In the genomic region with DNA sequence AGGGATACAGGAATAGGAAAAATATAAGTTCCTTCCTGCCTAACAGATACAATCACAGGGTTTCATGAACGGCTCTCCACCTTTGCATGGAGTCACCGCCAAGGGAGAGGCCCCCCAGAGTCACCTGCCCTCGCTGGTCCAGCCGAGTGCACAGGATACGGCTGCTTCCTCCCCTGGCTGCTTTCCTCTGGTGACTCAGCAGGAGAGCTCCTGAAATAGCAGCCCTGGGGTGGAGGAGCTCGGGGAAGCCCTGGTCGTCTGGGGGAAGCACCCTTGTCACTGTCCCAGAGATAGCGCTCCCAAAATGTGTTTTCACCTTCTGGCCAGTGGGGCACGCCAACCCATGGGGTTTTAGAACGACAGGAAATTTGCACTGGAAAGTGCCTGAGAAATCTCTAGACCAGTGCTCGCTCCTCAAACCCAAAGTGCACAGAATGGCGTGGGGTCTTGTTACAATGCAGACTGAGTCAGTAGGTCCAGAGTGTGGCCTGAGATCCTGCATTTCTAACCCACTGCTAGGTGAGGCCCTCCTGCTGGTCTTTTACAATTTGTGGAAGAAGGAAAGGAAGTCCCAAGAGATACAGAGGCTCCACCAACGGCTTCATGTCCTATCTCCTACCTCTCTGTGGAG, we compare ENCODE assay signal across 1 cellular context.
TF ChIP-seq lines count a peak whose summit lies in the region.

No MANE protein-coding gene starts in this region.

TF ChIP-seq in K562, 482 proteins besides CTCF, POLR2A, EP300 and RAD21 (continued from another document):
- TF ChIP-seq, protein P1, sequence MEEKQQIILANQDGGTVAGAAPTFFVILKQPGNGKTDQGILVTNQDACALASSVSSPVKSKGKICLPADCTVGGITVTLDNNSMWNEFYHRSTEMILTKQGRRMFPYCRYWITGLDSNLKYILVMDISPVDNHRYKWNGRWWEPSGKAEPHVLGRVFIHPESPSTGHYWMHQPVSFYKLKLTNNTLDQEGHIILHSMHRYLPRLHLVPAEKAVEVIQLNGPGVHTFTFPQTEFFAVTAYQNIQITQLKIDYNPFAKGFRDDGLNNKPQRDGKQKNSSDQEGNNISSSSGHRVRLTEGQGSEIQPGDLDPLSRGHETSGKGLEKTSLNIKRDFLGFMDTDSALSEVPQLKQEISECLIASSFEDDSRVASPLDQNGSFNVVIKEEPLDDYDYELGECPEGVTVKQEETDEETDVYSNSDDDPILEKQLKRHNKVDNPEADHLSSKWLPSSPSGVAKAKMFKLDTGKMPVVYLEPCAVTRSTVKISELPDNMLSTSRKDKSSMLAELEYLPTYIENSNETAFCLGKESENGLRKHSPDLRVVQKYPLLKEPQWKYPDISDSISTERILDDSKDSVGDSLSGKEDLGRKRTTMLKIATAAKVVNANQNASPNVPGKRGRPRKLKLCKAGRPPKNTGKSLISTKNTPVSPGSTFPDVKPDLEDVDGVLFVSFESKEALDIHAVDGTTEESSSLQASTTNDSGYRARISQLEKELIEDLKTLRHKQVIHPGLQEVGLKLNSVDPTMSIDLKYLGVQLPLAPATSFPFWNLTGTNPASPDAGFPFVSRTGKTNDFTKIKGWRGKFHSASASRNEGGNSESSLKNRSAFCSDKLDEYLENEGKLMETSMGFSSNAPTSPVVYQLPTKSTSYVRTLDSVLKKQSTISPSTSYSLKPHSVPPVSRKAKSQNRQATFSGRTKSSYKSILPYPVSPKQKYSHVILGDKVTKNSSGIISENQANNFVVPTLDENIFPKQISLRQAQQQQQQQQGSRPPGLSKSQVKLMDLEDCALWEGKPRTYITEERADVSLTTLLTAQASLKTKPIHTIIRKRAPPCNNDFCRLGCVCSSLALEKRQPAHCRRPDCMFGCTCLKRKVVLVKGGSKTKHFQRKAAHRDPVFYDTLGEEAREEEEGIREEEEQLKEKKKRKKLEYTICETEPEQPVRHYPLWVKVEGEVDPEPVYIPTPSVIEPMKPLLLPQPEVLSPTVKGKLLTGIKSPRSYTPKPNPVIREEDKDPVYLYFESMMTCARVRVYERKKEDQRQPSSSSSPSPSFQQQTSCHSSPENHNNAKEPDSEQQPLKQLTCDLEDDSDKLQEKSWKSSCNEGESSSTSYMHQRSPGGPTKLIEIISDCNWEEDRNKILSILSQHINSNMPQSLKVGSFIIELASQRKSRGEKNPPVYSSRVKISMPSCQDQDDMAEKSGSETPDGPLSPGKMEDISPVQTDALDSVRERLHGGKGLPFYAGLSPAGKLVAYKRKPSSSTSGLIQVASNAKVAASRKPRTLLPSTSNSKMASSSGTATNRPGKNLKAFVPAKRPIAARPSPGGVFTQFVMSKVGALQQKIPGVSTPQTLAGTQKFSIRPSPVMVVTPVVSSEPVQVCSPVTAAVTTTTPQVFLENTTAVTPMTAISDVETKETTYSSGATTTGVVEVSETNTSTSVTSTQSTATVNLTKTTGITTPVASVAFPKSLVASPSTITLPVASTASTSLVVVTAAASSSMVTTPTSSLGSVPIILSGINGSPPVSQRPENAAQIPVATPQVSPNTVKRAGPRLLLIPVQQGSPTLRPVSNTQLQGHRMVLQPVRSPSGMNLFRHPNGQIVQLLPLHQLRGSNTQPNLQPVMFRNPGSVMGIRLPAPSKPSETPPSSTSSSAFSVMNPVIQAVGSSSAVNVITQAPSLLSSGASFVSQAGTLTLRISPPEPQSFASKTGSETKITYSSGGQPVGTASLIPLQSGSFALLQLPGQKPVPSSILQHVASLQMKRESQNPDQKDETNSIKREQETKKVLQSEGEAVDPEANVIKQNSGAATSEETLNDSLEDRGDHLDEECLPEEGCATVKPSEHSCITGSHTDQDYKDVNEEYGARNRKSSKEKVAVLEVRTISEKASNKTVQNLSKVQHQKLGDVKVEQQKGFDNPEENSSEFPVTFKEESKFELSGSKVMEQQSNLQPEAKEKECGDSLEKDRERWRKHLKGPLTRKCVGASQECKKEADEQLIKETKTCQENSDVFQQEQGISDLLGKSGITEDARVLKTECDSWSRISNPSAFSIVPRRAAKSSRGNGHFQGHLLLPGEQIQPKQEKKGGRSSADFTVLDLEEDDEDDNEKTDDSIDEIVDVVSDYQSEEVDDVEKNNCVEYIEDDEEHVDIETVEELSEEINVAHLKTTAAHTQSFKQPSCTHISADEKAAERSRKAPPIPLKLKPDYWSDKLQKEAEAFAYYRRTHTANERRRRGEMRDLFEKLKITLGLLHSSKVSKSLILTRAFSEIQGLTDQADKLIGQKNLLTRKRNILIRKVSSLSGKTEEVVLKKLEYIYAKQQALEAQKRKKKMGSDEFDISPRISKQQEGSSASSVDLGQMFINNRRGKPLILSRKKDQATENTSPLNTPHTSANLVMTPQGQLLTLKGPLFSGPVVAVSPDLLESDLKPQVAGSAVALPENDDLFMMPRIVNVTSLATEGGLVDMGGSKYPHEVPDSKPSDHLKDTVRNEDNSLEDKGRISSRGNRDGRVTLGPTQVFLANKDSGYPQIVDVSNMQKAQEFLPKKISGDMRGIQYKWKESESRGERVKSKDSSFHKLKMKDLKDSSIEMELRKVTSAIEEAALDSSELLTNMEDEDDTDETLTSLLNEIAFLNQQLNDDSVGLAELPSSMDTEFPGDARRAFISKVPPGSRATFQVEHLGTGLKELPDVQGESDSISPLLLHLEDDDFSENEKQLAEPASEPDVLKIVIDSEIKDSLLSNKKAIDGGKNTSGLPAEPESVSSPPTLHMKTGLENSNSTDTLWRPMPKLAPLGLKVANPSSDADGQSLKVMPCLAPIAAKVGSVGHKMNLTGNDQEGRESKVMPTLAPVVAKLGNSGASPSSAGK (IDR thresholded peaks at IDR 0.05) = no peak
- TF ChIP-seq MAFK (IDR thresholded peaks at IDR 0.05; ENCODE audit: low read length) (peak; percentile 55; the same call in 1 of the 2 replicates), ZNF347 (CRISPR knock-in tag; IDR thresholded peaks at IDR 0.05; ENCODE audit: low read depth) (no peak), NR2C2 (CRISPR knock-in tag; IDR thresholded peaks at IDR 0.05) (no peak), NR2C2 (tag; IDR thresholded peaks at IDR 0.05) (no peak), MEF2D (tag; conservative IDR thresholded peaks at IDR 0.05; ENCODE audit: low read depth) (peak; percentile 76), SMAD4 (CRISPR knock-in tag; conservative IDR thresholded peaks at IDR 0.05) (no peak), ZNF316 (IDR thresholded peaks at IDR 0.05) (peak; percentile 32; the same call in 1 of the 2 replicates), ZFP36 (IDR thresholded peaks at IDR 0.05; ENCODE audit: low read depth, low read length, partially characterized antibody) (peak; percentile 12), ZBTB2 (IDR thresholded peaks at IDR 0.05) (no peak), TAF7 (tag; IDR thresholded peaks at IDR 0.05) (no peak), CTBP1 (IDR thresholded peaks at IDR 0.05; ENCODE audit: borderline replicate concordance) (peak; percentile 49; the same call in 1 of the 2 replicates), ZNF311 (CRISPR knock-in tag; IDR thresholded peaks at IDR 0.05) (no peak), CBX1 (IDR thresholded peaks at IDR 0.05; ENCODE audit: low read depth) (no peak), MECOM (CRISPR knock-in tag; IDR thresholded peaks at IDR 0.05) (peak; percentile 36; the same call in 1 of the 2 replicates), THRAP3 (IDR thresholded peaks at IDR 0.05; ENCODE audit: borderline replicate concordance) (no peak), SMC3 (conservative IDR thresholded peaks at IDR 0.05; ENCODE audit: insufficient read depth, low read depth, low read length) (no peak), FOSL1 (tag; conservative IDR thresholded peaks at IDR 0.05) (peak; percentile 40; the same call in 1 of the 2 replicates), TAL1 (IDR thresholded peaks at IDR 0.05) (no peak), NFE2 (IDR thresholded peaks at IDR 0.05; ENCODE audit: low read depth) (peak; percentile 75), HOXB6 (CRISPR knock-in tag; IDR thresholded peaks at IDR 0.05; ENCODE audit: borderline replicate concordance) (no peak), C11orf30 (IDR thresholded peaks at IDR 0.05; ENCODE audit: low read depth) (peak; percentile 68; the same call in 1 of the 2 replicates), WHSC1 (IDR thresholded peaks at IDR 0.05; ENCODE audit: low read length) (no peak), KAT8 (IDR thresholded peaks at IDR 0.05; ENCODE audit: low read depth) (no peak), TCF3 (CRISPR knock-in tag; IDR thresholded peaks at IDR 0.05) (0 out of 2 replicates have a peak, but pooled peaks have one; percentile 10), HLTF (IDR thresholded peaks at IDR 0.05) (no peak), EWSR1 (IDR thresholded peaks at IDR 0.05; ENCODE audit: borderline replicate concordance, low read depth, partially characterized antibody) (no peak), CBX2 (IDR thresholded peaks at IDR 0.05; ENCODE audit: insufficient read depth, low read length, poor library complexity, severe bottlenecking) (no peak), ESRRB (CRISPR knock-in tag; IDR thresholded peaks at IDR 0.05; ENCODE audit: borderline replicate concordance) (no peak)
- TF ChIP-seq, protein P2, sequence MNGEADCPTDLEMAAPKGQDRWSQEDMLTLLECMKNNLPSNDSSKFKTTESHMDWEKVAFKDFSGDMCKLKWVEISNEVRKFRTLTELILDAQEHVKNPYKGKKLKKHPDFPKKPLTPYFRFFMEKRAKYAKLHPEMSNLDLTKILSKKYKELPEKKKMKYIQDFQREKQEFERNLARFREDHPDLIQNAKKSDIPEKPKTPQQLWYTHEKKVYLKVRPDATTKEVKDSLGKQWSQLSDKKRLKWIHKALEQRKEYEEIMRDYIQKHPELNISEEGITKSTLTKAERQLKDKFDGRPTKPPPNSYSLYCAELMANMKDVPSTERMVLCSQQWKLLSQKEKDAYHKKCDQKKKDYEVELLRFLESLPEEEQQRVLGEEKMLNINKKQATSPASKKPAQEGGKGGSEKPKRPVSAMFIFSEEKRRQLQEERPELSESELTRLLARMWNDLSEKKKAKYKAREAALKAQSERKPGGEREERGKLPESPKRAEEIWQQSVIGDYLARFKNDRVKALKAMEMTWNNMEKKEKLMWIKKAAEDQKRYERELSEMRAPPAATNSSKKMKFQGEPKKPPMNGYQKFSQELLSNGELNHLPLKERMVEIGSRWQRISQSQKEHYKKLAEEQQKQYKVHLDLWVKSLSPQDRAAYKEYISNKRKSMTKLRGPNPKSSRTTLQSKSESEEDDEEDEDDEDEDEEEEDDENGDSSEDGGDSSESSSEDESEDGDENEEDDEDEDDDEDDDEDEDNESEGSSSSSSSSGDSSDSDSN (IDR thresholded peaks at IDR 0.05; ENCODE audit: borderline replicate concordance in 1 of 2, low read depth in 2 of 2, low read length in 2 of 2) = 0 out of 4 replicates have a peak, but pooled peaks of 1 of the 2 experiments have one; percentile 33
- TF ChIP-seq, protein P3, sequence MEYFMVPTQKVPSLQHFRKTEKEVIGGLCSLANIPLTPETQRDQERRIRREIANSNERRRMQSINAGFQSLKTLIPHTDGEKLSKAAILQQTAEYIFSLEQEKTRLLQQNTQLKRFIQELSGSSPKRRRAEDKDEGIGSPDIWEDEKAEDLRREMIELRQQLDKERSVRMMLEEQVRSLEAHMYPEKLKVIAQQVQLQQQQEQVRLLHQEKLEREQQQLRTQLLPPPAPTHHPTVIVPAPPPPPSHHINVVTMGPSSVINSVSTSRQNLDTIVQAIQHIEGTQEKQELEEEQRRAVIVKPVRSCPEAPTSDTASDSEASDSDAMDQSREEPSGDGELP (CRISPR knock-in tag; IDR thresholded peaks at IDR 0.05; ENCODE audit: borderline replicate concordance) = no peak
